8 cellular contexts compared by ENCODE assay signal in genomic region chr1:161132410-161133219, GRCh38.
DNase-seq lines count a peak whose midpoint lies in the region; ATAC-seq and TF ChIP-seq lines count a peak whose summit lies in the region.

TSS of gene DEDD (minus strand) at chr1:161132667. CDS start at chr1:161124462, 8,205 bp downstream.

- H3K27ac Mint-ChIP-seq in central memory CD8-positive, alpha-beta T cell (ENCODE audit: low read depth) = no peak within 1 kb of the TSS

- TF ChIP-seq CTCF in AG10803 (conservative IDR thresholded peaks at IDR 0.05; ENCODE audit: low read length) = peak; percentile 18

- peak within 1 kb of the TSS; percentile 97 for H3K4me3 ChIP-seq in AG10803 (ENCODE audit: low read length)

- H3K4me1 Mint-ChIP-seq in central memory CD8-positive, alpha-beta T cell = peaks cover 32% of the 10 kb centered on the region

- peaks cover 12% of the 10 kb centered on the region for H3K36me3 Mint-ChIP-seq in central memory CD8-positive, alpha-beta T cell (ENCODE audit: insufficient read depth)

- H3K27me3 Mint-ChIP-seq in central memory CD8-positive, alpha-beta T cell = no peaks in the 10 kb centered on the region

- ATAC-seq in GM19025 (IDR thresholded peaks at IDR 0.05; ENCODE audit: low read depth, unreplicated experiment) = peak; percentile 97
- peak; percentile 92 for ATAC-seq in HG03342 (IDR thresholded peaks at IDR 0.05; ENCODE audit: unreplicated experiment)
- ATAC-seq in central memory CD8-positive, alpha-beta T cell (replicated peaks; ENCODE audit: extremely low read depth, poor library complexity, severe bottlenecking) = peak; percentile 97

- no peak within 1 kb of the TSS for H3K4me3 Mint-ChIP-seq in central memory CD8-positive, alpha-beta T cell

- DNase-seq in AG10803 (ENCODE audit: low read depth) (peak; percentile 98), NCI-H446 (lab: John Stamatoyannopoulos, UW) (peak; percentile 87 to 98), islet precursor cell (peak; percentile 98)
- DNase-seq in activated CD4-positive, CD25-positive, alpha-beta regulatory T cell treated with anti-CD3 and anti-CD28 coated beads, Interleukin-2, amount 50 U/mL, for 16 hours (ENCODE audit: low read depth, low spot score) = peak; percentile 82
- DNase-seq in central memory CD8-positive, alpha-beta T cell (ENCODE audit: low spot score in 2 of 2) = peak; percentile 75 to 84
- peak; percentile 81 to 82 for DNase-seq in stimulated activated CD4-positive, alpha-beta T cell treated with anti-CD3 and anti-CD28 coated beads, Interleukin-15, amount 100 ng/mL, for 1 hour (ENCODE audit: low read depth in 1 of 2, low spot score in 1 of 2)

- H3K9me3 Mint-ChIP-seq in central memory CD8-positive, alpha-beta T cell = no peaks in the 10 kb centered on the region

Comparison
In these comparisons a context has a peak if more than half of its experiments do, and no peak if none do; other contexts are left out.
1. Peak in every context shown above with its lines: DNase-seq, ATAC-seq and H3K4me3 ChIP-seq.